1 cellular context compared by ENCODE assay signal in the genomic region with DNA sequence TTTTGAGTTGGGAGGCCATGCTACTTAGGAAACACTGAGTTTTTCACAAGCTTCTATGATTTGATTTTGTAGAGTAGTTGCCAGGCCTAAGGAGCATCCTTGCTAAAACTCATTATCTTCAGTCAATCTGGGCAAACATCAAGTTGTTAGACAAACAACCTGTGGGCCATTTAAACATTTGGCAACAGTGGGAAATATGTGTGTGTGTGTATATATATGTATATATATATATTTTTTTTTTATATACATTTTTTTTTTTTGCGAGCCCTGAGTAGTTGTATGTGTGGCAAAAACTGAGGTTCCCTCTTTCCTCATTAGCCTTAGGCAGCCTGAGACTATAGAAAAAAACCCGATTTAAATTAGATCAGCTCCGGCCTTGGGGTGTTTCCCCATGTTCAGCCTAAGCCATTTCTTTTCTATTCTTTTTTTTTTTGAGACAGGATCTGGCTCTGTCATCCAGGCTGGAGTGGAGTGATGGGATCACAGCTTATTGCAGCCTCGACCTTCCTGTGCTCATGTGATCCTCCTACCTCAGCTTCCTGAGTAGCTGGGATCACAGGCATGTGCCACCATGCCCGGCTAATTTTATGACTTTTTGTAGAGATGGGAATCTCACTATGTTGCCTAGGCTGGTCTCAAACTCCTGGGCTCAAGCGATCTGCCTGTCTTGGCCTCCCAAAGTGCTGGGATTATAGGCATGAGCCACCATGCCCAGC.
TF ChIP-seq lines count a peak whose summit lies in the region.

No MANE protein-coding gene starts in this region.

TF ChIP-seq in IMR-90, 13 proteins besides CTCF, POLR2A, EP300 and RAD21:
- TF ChIP-seq MAZ (IDR thresholded peaks at IDR 0.05; ENCODE audit: borderline replicate concordance, low read depth, low read length), result no peak
